In the genomic region with DNA sequence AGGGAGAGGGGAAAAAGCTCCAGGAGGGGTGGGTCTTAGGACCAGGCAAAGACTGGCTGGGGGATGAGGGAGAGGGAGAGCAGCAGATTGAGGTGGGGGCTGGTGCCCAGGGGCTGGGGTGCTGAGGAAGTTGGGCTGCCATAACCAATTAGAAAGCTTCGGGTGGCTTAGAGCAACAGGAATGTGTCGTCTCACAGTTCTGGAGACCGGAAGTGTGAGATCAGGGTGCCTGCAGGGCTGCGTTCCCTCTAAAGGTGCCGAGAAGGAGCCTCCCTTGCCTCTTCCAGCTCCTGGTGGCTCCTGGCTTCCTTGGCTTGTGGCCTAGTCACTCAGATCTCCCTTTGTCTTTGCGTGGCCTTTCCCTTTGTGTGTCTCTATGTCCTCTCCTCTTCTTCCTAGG, we compare ENCODE assay signal across 12 cellular contexts. TPM values are rescaled to one million over a fixed set of nuclear protein-coding genes. Genes with fewer than 3 reads are reported as not detected.
"Had no signal": no experiment of that assay in that cellular context is flagged by ENCODE, and none has a peak within 500 bp of the region (broad histone marks: within the 10 kb centered on the region; RNA-seq: fewer than 3 reads in every experiment).

No MANE protein-coding gene starts in this region.

- H3K27ac ChIP-seq: SK-N-MC had no signal

- H3K4me3 Mint-ChIP-seq: activated naive CD4-positive, alpha-beta T cell treated with anti-CD3 and anti-CD28 coated beads for 36 hours; effector memory CD8-positive, alpha-beta T cell; naive thymus-derived CD8-positive, alpha-beta T cell; stimulated activated naive CD8-positive, alpha-beta T cell treated with anti-CD3 and anti-CD28 coated beads, Interleukin-15, amount 100 ng/mL, for 72 hours; T-helper 2 cell treated with Interferon-gamma antibody and Interleukin-4, amounts not matched to agents 5 μg/mL and 100 μg/mL, for 36 hours had no signal

- H3K36me3 Mint-ChIP-seq: naive thymus-derived CD8-positive, alpha-beta T cell had no signal

- H3K27me3 Mint-ChIP-seq: naive thymus-derived CD8-positive, alpha-beta T cell; stimulated activated naive CD8-positive, alpha-beta T cell treated with anti-CD3 and anti-CD28 coated beads, Interleukin-15, amount 100 ng/mL, for 72 hours had no signal

- ATAC-seq: effector memory CD8-positive, alpha-beta T cell; naive thymus-derived CD8-positive, alpha-beta T cell; stimulated activated naive CD8-positive, alpha-beta T cell treated with anti-CD3 and anti-CD28 coated beads, Interleukin-15, amount 100 ng/mL, for 72 hours had no signal

- H3K9me3 Mint-ChIP-seq: activated naive CD4-positive, alpha-beta T cell treated with anti-CD3 and anti-CD28 coated beads for 36 hours; effector memory CD8-positive, alpha-beta T cell; naive thymus-derived CD8-positive, alpha-beta T cell; stimulated activated naive CD8-positive, alpha-beta T cell treated with anti-CD3 and anti-CD28 coated beads, Interleukin-15, amount 100 ng/mL, for 72 hours; T-helper 2 cell treated with Interferon-gamma antibody and Interleukin-4, amounts not matched to agents 5 μg/mL and 100 μg/mL, for 36 hours had no signal

- DNase-seq: activated CD4-positive, alpha-beta T cell treated with anti-CD3 and anti-CD28 coated beads, Interleukin-2, amount 50 U/mL, for 4 hours; activated naive CD4-positive, alpha-beta T cell treated with anti-CD3 and anti-CD28 coated beads for 36 hours; anterior cingulate cortex; dermis blood vessel endothelial cell; effector memory CD8-positive, alpha-beta T cell; mesendoderm; naive thymus-derived CD8-positive, alpha-beta T cell; retina; stimulated activated CD4-positive, alpha-beta T cell treated with anti-CD3 and anti-CD28 coated beads, Interleukin-2, amount 100 ng/mL, for 48 hours; stimulated activated naive CD8-positive, alpha-beta T cell treated with anti-CD3 and anti-CD28 coated beads, Interleukin-15, amount 100 ng/mL, for 72 hours had no signal

- H3K27ac Mint-ChIP-seq: activated naive CD4-positive, alpha-beta T cell treated with anti-CD3 and anti-CD28 coated beads for 36 hours; effector memory CD8-positive, alpha-beta T cell; T-helper 2 cell treated with Interferon-gamma antibody and Interleukin-4, amounts not matched to agents 5 μg/mL and 100 μg/mL, for 36 hours had no signal

- H3K4me3 ChIP-seq: SK-N-MC had no signal

RNA-seq across cellular contexts. Expression of gene IL34, which starts 2.2 kb away (rescaled TPM):
- total RNA-seq: activated naive CD4-positive, alpha-beta T cell treated with anti-CD3 and anti-CD28 coated beads for 36 hours had no signal
- polyA plus RNA-seq: naive thymus-derived CD8-positive, alpha-beta T cell had no signal
